8 cellular contexts compared by ENCODE assay signal in genomic region chr20:17556842-17557674, GRCh38. TPM values are rescaled to one million over a fixed set of nuclear protein-coding genes. Genes with fewer than 3 reads are reported as not detected.
DNase-seq lines count a peak whose midpoint lies in the region; ATAC-seq lines count a peak whose summit lies in the region.

No MANE protein-coding gene starts in this region.

- peaks cover 24 to 32% of the 10 kb centered on the region in 2 donors for H3K4me1 ChIP-seq in muscle layer of duodenum (ENCODE audit: control insufficient read depth in 1 of 2, insufficient read depth in 2 of 2, low read length in 2 of 2)

- H3K36me3 ChIP-seq in muscle layer of duodenum (ENCODE audit: control insufficient read depth in 1 of 2, insufficient read depth in 2 of 2, low read length in 2 of 2): peaks cover 0 to 11% of the 10 kb centered on the region in 2 donors

- ATAC-seq in GM18870 (IDR thresholded peaks at IDR 0.05; ENCODE audit: unreplicated experiment) (no peak), GM21723 (IDR thresholded peaks at IDR 0.05; ENCODE audit: unreplicated experiment) (no peak), HG02798 (IDR thresholded peaks at IDR 0.05; ENCODE audit: poor library complexity, unreplicated experiment) (no peak)

- H3K9me3 ChIP-seq in muscle layer of duodenum (ENCODE audit: control insufficient read depth in 1 of 2, low read length in 2 of 2): no peaks in the 10 kb centered on the region

- peak overlapping the region; percentile 96 for H3K27ac ChIP-seq in muscle layer of duodenum (ENCODE audit: low read length)

- peak overlapping the region in 1 of 2 donors; percentile 22 for H3K4me3 ChIP-seq in muscle layer of duodenum (ENCODE audit: low read depth in 1 of 2, low read length in 2 of 2)

- DNase-seq in C1 segment of cervical spinal cord (lab: John Stamatoyannopoulos, UW) (peak in 8 of 14 donors; percentile 10 to 98 (median 40)), NCI-H2171 treated with DMSO at 0.1 percent for 48 hours (lab: John Stamatoyannopoulos, UW) (peak; percentile 92), dermis microvascular lymphatic vessel endothelial cell (ENCODE audit: low read depth in 2 of 2) (peak; percentile 51 to 73)
- no peak for DNase-seq in activated effector memory CD4-positive, alpha-beta T cell treated with Interleukin-2 at 50 U/mL for 16 hours

- no peaks in the 10 kb centered on the region for H3K27me3 ChIP-seq in muscle layer of duodenum (ENCODE audit: low read depth, low read length)

RNA-seq across cellular contexts. Expression of gene DSTN, which starts 12.8 kb away (rescaled TPM):
- total RNA-seq in dermis microvascular lymphatic vessel endothelial cell: 110 and 126 TPM in 2 replicates

RNA-seq across cellular contexts. Expression of gene BFSP1, which starts 25.9 kb away (rescaled TPM):
- 1.7 and 2.0 TPM in 2 replicates for total RNA-seq in dermis microvascular lymphatic vessel endothelial cell
